8 cellular contexts compared by ENCODE assay signal in genomic region chr5:102865510-102866314, GRCh38.
DNase-seq lines count a peak whose midpoint lies in the region; ATAC-seq and TF ChIP-seq lines count a peak whose summit lies in the region.

No MANE protein-coding gene starts in this region.

- DNase-seq in NCI-H774 (lab: John Stamatoyannopoulos, UW), result peak; percentile 35
- peak; percentile 38 for DNase-seq in activated gamma-delta T cell (lab: John Stamatoyannopoulos, UW)
- peak; percentile 68 for DNase-seq in fibroblast of villous mesenchyme (ENCODE audit: low read depth)
- peak; percentile 71 for DNase-seq in natural killer cell
- DNase-seq in stromal cell of bone marrow (ENCODE audit: low read depth), result peak; percentile 84

- peaks cover 5% of the 10 kb centered on the region for H3K79me2 ChIP-seq in ACC112 (ENCODE audit: control insufficient read depth, insufficient read depth, low read length, unreplicated experiment)

- peak overlapping the region; percentile 90 for H3K4me3 Mint-ChIP-seq in natural killer cell

- H3K27ac ChIP-seq in ACC112 (ENCODE audit: low read depth, low read length), result peak overlapping the region; percentile 88

- no peak for TF ChIP-seq CTCF in fibroblast of villous mesenchyme (IDR thresholded peaks at IDR 0.05; ENCODE audit: insufficient read depth, low read depth, low read length)
- no peak for TF ChIP-seq CTCF in natural killer cell (IDR thresholded peaks at IDR 0.05)

- peaks cover 10% of the 10 kb centered on the region; the same call in 1 of the 2 replicates for H3K36me3 ChIP-seq in ACC112 (ENCODE audit: insufficient read depth, low read length)

- H3K4me1 ChIP-seq in ACC112 (ENCODE audit: control insufficient read depth, insufficient read depth, low read length, unreplicated experiment), result peaks cover 25% of the 10 kb centered on the region

- H3K4me3 ChIP-seq in ACC112 (ENCODE audit: low read depth, low read length) (peak overlapping the region; percentile 79), fibroblast of villous mesenchyme (ENCODE audit: low read depth, low read length) (peak overlapping the region; percentile 71)

- H3K36me3 Mint-ChIP-seq in natural killer cell, result peaks cover 14% of the 10 kb centered on the region

- no peaks in the 10 kb centered on the region for H3K27me3 ChIP-seq in ACC112 (ENCODE audit: insufficient read depth, low read length)

- H2AFZ ChIP-seq in ACC112 (ENCODE audit: low read length, unreplicated experiment), result peak overlapping the region; percentile 72

- H3K9me3 Mint-ChIP-seq in natural killer cell, result peaks cover 0 to 2% of the 10 kb centered on the region in 2 donors

- peak overlapping the region; percentile 86 to 90 for H3K27ac Mint-ChIP-seq in natural killer cell

- ATAC-seq in GM18858 (IDR thresholded peaks at IDR 0.05; ENCODE audit: unreplicated experiment), result peak; percentile 54
- peak; percentile 85 for ATAC-seq in HG03039 (IDR thresholded peaks at IDR 0.05; ENCODE audit: unreplicated experiment)
- ATAC-seq in natural killer cell, result peak; percentile 86 to 91 (median 88)

- H3K4me1 Mint-ChIP-seq in natural killer cell, result peaks cover 28 to 49% of the 10 kb centered on the region in 2 donors

- intact Hi-C loops in natural killer cell (cut with micrococcal nuclease), result loop anchor here (1.0 to 10.0 kb wide), 6 partner anchors 10 to 259 kb away; partner anchors contain the start of genes GIN1 and PPIP5K2

- H3K27me3 Mint-ChIP-seq in natural killer cell (ENCODE audit: low read depth in 2 of 2), result no peaks in the 10 kb centered on the region

Comparison
In these comparisons a context has a peak if more than half of its experiments do, and no peak if none do; other contexts are left out.
1. Peak in every context shown above with its lines: DNase-seq, ATAC-seq, H3K4me3 ChIP-seq and H3K27ac ChIP-seq.